18 cellular contexts compared by ENCODE assay signal in genomic region chr1:3359346-3360157, GRCh38.
DNase-seq lines count a peak whose midpoint lies in the region; ATAC-seq and TF ChIP-seq lines count a peak whose summit lies in the region.
"Had no signal": no experiment of that assay in that cellular context is flagged by ENCODE, and none has a peak within 500 bp of the region (broad histone marks: within the 10 kb centered on the region; RNA-seq: fewer than 3 reads in every experiment).

No MANE protein-coding gene starts in this region.

- H3K27me3 Mint-ChIP-seq in HFFc6 (ENCODE audit: insufficient read depth): peaks cover 43% of the 10 kb centered on the region

- ATAC-seq in GM21526 (IDR thresholded peaks at IDR 0.05; ENCODE audit: low FRiP score, unreplicated experiment): no peak
- ATAC-seq: CD8-positive, alpha-beta T cell; left lobe of liver; T-cell had no signal

- H3K4me1 Mint-ChIP-seq in HFFc6 (ENCODE audit: low read depth): peaks cover 3% of the 10 kb centered on the region; the same call in 1 of the 2 replicates
- H3K4me1 Mint-ChIP-seq: activated naive CD8-positive, alpha-beta T cell treated with anti-CD3 and anti-CD28 coated beads for 36 hours; T-cell had no signal

- no peak overlapping the region for H3K4me3 Mint-ChIP-seq in HFFc6
- H3K4me3 Mint-ChIP-seq: activated naive CD8-positive, alpha-beta T cell treated with anti-CD3 and anti-CD28 coated beads for 36 hours; CD8-positive, alpha-beta T cell; T-cell had no signal

- H3K4me3 ChIP-seq in LNCaP clone FGC (ENCODE audit: low read depth, low read length): no peak overlapping the region
- H3K4me3 ChIP-seq: tibial artery had no signal

- DNase-seq in COLO668 (lab: John Stamatoyannopoulos, UW; ENCODE audit: unreplicated experiment): peak; percentile 66
- peak; percentile 37 for DNase-seq in LNCaP clone FGC (ENCODE audit: low read depth)
- DNase-seq in NCI-H69 (lab: John Stamatoyannopoulos, UW): peak; percentile 53
- DNase-seq in mucosa of gallbladder (ENCODE audit: low spot score): peak; percentile 51
- DNase-seq in foreskin melanocyte: no peak
- no peak for DNase-seq in HFFc6
- DNase-seq: activated CD4-positive, alpha-beta T cell treated with anti-CD3 and anti-CD28 coated beads for 4 hours; activated naive CD8-positive, alpha-beta T cell treated with anti-CD3 and anti-CD28 coated beads for 36 hours; CD8-positive, alpha-beta T cell; NCI-H2029; NCI-H526 treated with DMSO at 0.1 percent for 48 hours; posterior cingulate gyrus; stimulated activated CD4-positive, alpha-beta T cell treated with anti-CD3 and anti-CD28 coated beads, Interleukin-2, amount 100 ng/mL, for 24 hours; stimulated activated naive CD4-positive, alpha-beta T cell; T-cell; tibial artery had no signal

- no peaks in the 10 kb centered on the region for H3K9me3 Mint-ChIP-seq in HFFc6
- H3K9me3 Mint-ChIP-seq: activated naive CD8-positive, alpha-beta T cell treated with anti-CD3 and anti-CD28 coated beads for 36 hours; CD8-positive, alpha-beta T cell; T-cell had no signal

- no peak for TF ChIP-seq CTCF in LNCaP clone FGC (IDR thresholded peaks at IDR 0.05; ENCODE audit: control insufficient read depth, extremely low read depth, insufficient read depth)
- no peak for TF ChIP-seq CTCF in HFFc6 (IDR thresholded peaks at IDR 0.05)

- no peaks in the 10 kb centered on the region for H3K36me3 Mint-ChIP-seq in HFFc6 (ENCODE audit: low read depth)
- H3K36me3 Mint-ChIP-seq: activated naive CD8-positive, alpha-beta T cell treated with anti-CD3 and anti-CD28 coated beads for 36 hours; CD8-positive, alpha-beta T cell; T-cell had no signal

- H3K27ac Mint-ChIP-seq in HFFc6: no peak overlapping the region
- H3K27ac Mint-ChIP-seq: activated naive CD8-positive, alpha-beta T cell treated with anti-CD3 and anti-CD28 coated beads for 36 hours; CD8-positive, alpha-beta T cell; T-cell had no signal

Comparison
In these comparisons a context has a peak if more than half of its experiments do, and no peak if none do; other contexts are left out.
1. DNase-seq: peak in COLO668 (single experiment), LNCaP clone FGC (single experiment), NCI-H69 (single experiment) and mucosa of gallbladder (single experiment); none in foreskin melanocyte (single experiment) and HFFc6 (single experiment).